ENCODE assay signal across 33 cellular contexts in the genomic region with DNA sequence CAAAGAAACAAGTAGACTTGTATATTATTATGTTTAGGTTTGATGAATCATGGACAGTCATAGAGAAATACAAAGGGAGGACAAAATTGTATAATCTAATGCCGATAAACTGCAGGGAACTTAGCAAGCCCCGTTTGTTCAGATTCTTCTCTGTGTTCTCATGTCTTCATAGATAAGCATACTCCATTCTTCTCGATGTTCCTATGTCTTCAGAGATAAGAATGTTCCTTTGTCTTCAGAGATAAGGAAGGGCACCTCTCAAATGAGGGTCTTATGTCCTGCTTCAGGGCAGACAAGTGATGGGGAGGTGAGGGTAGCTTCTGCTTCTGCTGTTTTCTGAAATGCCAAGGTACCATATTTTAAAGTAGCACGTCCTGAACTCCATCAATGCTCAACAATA.
"Had no signal": no experiment of that assay in that cellular context is flagged by ENCODE, and none has a peak within 500 bp of the region (broad histone marks: within the 10 kb centered on the region; RNA-seq: fewer than 3 reads in every experiment).

No MANE protein-coding gene starts in this region.

- H3K4me3 Mint-ChIP-seq: activated B cell treated with CpG ODN at 0.5 μM for 24 hours; activated CD8-positive, alpha-beta T cell treated with anti-CD3 and anti-CD28 coated beads for 36 hours; activated naive CD8-positive, alpha-beta T cell; activated T-cell treated with anti-CD3 and anti-CD28 coated beads, Interleukin-2, amount 50 U/mL, for 4 hours; activated T-helper 17 cell treated with anti-CD3 and anti-CD28 coated beads, Interleukin-2, amount 50 U/mL, for 72 hours; central memory CD8-positive, alpha-beta T cell; dendritic cell treated with granulocyte-macrophage colony-stimulating factor and Interleukin-4, amounts not matched to agents 40 ng/mL and 50 ng/mL, for 4 days; endodermal cell; T-helper 2 cell treated with Interferon-gamma antibody and Interleukin-4, amounts not matched to agents 5 μg/mL and 100 μg/mL, for 36 hours had no signal

- H3K36me3 ChIP-seq: brain microvascular endothelial cell, WERI-Rb-1 had no signal

- H3K4me1 Mint-ChIP-seq: activated B cell treated with CpG ODN at 0.5 μM for 24 hours; activated T-helper 17 cell treated with anti-CD3 and anti-CD28 coated beads, Interleukin-2, amount 50 U/mL, for 72 hours; central memory CD8-positive, alpha-beta T cell had no signal

- FAIRE-seq: astrocyte, bronchial epithelial cell, frontal cortex had no signal

- H3K27ac Mint-ChIP-seq: activated B cell treated with CpG ODN at 0.5 μM for 24 hours; activated CD8-positive, alpha-beta T cell treated with anti-CD3 and anti-CD28 coated beads for 36 hours; activated naive CD8-positive, alpha-beta T cell; activated T-helper 17 cell treated with anti-CD3 and anti-CD28 coated beads, Interleukin-2, amount 50 U/mL, for 72 hours; dendritic cell treated with granulocyte-macrophage colony-stimulating factor and Interleukin-4, amounts not matched to agents 40 ng/mL and 50 ng/mL, for 4 days; endodermal cell; T-helper 2 cell treated with Interferon-gamma antibody and Interleukin-4, amounts not matched to agents 5 μg/mL and 100 μg/mL, for 36 hours had no signal

- H3K4me3 ChIP-seq: coronary artery, dorsolateral prefrontal cortex had no signal

- DNase-seq: activated B cell treated with CpG ODN at 0.5 μM for 24 hours; activated CD4-positive, alpha-beta T cell treated with anti-CD3 and anti-CD28 coated beads for 48 hours; activated CD4-positive, alpha-beta T cell treated with anti-CD3 and anti-CD28 coated beads, Interleukin-2, amount 50 U/mL, for 1 hour; activated CD4-positive, alpha-beta T cell treated with anti-CD3 and anti-CD28 coated beads, Interleukin-2, amount 50 U/mL, for 48 hours; activated CD8-positive, alpha-beta memory T cell treated with anti-CD3 and anti-CD28 coated beads for 24 hours; activated CD8-positive, alpha-beta T cell treated with anti-CD3 and anti-CD28 coated beads for 36 hours; activated effector memory CD4-positive, alpha-beta T cell treated with Interleukin-2 at 50 U/mL for 16 hours; activated gamma-delta T cell treated with Interleukin-2 at 50 U/mL for 16 hours; activated naive CD4-positive, alpha-beta T cell treated with anti-CD3 and anti-CD28 coated beads, Interleukin-2, amount 50 U/mL, for 16 hours; activated naive CD4-positive, alpha-beta T cell treated with Interleukin-2 at 50 U/mL for 16 hours; activated T-cell treated with anti-CD3 and anti-CD28 coated beads, Interleukin-2, amount 50 U/mL, for 4 hours; amniotic stem cell; anterior cingulate cortex; brain microvascular endothelial cell; dorsolateral prefrontal cortex; effector memory CD4-positive, alpha-beta T cell; endodermal cell; foreskin fibroblast; head of caudate nucleus; hippocampal formation; T1000; WERI-Rb-1 had no signal

- ATAC-seq: activated CD4-positive, CD25-positive, alpha-beta regulatory T cell treated with anti-CD3 and anti-CD28 coated beads, Interleukin-2, amount 50 U/mL, for 24 hours; activated CD8-positive, alpha-beta T cell treated with anti-CD3 and anti-CD28 coated beads for 36 hours; activated T-cell treated with anti-CD3 and anti-CD28 coated beads, Interleukin-2, amount 50 U/mL, for 4 hours; activated T-helper 17 cell treated with anti-CD3 and anti-CD28 coated beads, Interleukin-2, amount 50 U/mL, for 72 hours; esophagus mucosa had no signal

- H3K27ac ChIP-seq: brain microvascular endothelial cell, coronary artery, dorsolateral prefrontal cortex, WERI-Rb-1 had no signal

- H3K27me3 ChIP-seq: dorsolateral prefrontal cortex had no signal
